In the genomic region with DNA sequence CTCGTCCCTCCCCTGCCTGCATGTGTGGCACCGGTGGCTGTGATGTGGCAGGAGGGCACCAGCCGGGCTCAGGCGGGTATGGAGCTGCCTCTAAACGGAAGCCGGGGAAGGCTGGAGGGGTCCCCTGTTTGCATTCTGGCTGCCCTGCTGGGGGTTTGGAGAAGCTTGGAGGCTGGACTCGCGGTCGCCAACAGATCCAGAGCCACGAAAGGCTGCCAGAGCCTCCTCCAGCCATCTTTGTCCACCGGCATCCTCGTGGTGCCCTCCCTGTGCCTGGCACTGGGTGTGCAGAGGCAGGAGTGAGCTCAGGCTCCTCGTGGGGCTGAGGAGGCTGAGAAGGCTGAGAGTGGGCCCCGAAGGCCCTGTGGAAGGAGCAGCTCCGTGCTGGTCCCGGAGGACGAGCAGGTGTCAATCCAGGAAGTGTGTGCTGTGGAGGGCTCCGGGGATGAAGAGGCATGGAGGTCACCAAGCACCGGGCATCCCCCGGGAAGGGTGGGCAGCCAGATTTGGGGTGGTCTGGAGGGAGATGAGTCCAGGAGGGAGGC, we compare ENCODE assay signal across 15 cellular contexts. TPM values are rescaled to one million over a fixed set of nuclear protein-coding genes. Genes with fewer than 3 reads are reported as not detected.
DNase-seq lines count a peak whose midpoint lies in the region; ATAC-seq, FAIRE-seq and TF ChIP-seq lines count a peak whose summit lies in the region.
"Had no signal": no experiment of that assay in that cellular context is flagged by ENCODE, and none has a peak within 500 bp of the region (broad histone marks: within the 10 kb centered on the region; RNA-seq: fewer than 3 reads in every experiment).

No MANE protein-coding gene starts in this region.

- H3K27me3 ChIP-seq in K562 (ENCODE audit: control insufficient read depth in 2 of 2, insufficient read depth in 2 of 2, low read length in 2 of 2) (no peaks in the 10 kb centered on the region), left lung (peaks cover 0 to 53% of the 10 kb centered on the region in 2 donors)

- intact Hi-C loops in K562 (cut with micrococcal nuclease) (no loop called here), left lung (cut with DNase I) (no loop called here)

- FAIRE-seq in K562 (lab: Jason Lieb, UNC): no peak
- FAIRE-seq: GM12891 had no signal

- CTCF ChIA-PET in K562 (lab: Yijun Ruan, JAX; ENCODE audit: low intra/inter-chr PET ratio): no interaction called here

- H3K9me3 ChIP-seq in K562 (replicated peaks; ENCODE audit: control insufficient read depth, insufficient read depth, low read depth, low read length) (no peaks in the 10 kb centered on the region), left lung (no peaks in the 10 kb centered on the region)

- no TSS peak for BruUV-seq in K562 (replicated peaks; lab: Mats Ljungman, UMichigan)

- TF ChIP-seq CTCF in GM13977 (IDR thresholded peaks at IDR 0.05; ENCODE audit: extremely low read depth, insufficient read depth, missing control alignments) (no peak), K562 (IDR thresholded peaks at IDR 0.05 in 2 of 3, conservative IDR thresholded peaks at IDR 0.05 in 1 of 3; ENCODE audit: insufficient read depth in 2 of 3, low read depth in 1 of 3, low read length in 3 of 3) (no peak), left lung (IDR thresholded peaks at IDR 0.05) (no peak)

- DNase-seq in GM13977 (ENCODE audit: low spot score) (peak; percentile 37), K562 (ENCODE audit: extremely low read depth in 1 of 4, low spot score in 3 of 4) (no peak), left lung (peak in 1 of 2 donors; percentile 69), NCI-H345 treated with DMSO at 0.1 percent for 48 hours (lab: John Stamatoyannopoulos, UW; ENCODE audit: unreplicated experiment) (no peak), kidney tubule cell (ENCODE audit: low spot score) (no peak), iPS-NIHi7 (ENCODE audit: extremely low spot score) (no peak)
- DNase-seq: activated CD4-positive, alpha-beta memory T cell treated with anti-CD3 and anti-CD28 coated beads, Interleukin-2, amount 10 ng/mL, durations not matched to agents 7 days and 5 days; effector memory CD4-positive, alpha-beta T cell; NCI-H1048; stimulated activated CD4-positive, alpha-beta T cell treated with anti-CD3 and anti-CD28 coated beads, Interleukin-4, amount 100 ng/mL, for 1 hour had no signal

- H3K9me1 ChIP-seq in K562 (ENCODE audit: control insufficient read depth, insufficient read depth, low read length): no peaks in the 10 kb centered on the region

- 0 out of 2 replicates have a peak overlapping the region, but pooled peaks have one; percentile 87 for H2AFZ ChIP-seq in K562 (ENCODE audit: low read depth, low read length)

- 75% methylated on average over 8 of the region's 20 CpGs for WGBS in K562 (ENCODE audit: insufficient coverage, low coverage, missing lambda C conversion rate)

- TF ChIP-seq EP300 in K562 (IDR thresholded peaks at IDR 0.05; ENCODE audit: low read length): no peak

- in situ Hi-C loops in GM13977 (cut with MboI; ENCODE audit: low pct_unique_long_range_greater_than_20kb, low sequenced_read_pairs, unreplicated experiment): no loop called here
- in situ Hi-C loops in K562 (cut with MboI): no loop called here

- peaks cover 5% of the 10 kb centered on the region for H3K79me2 ChIP-seq in K562 (ENCODE audit: control insufficient read depth, insufficient read depth, low read length)

- H4K20me1 ChIP-seq in K562 (replicated peaks; ENCODE audit: control insufficient read depth, insufficient read depth, low read length): no peaks in the 10 kb centered on the region

- H3K36me3 ChIP-seq in K562 (ENCODE audit: control insufficient read depth, insufficient read depth, low read length) (no peaks in the 10 kb centered on the region), left lung (no peaks in the 10 kb centered on the region)

- ATAC-seq in K562: no peak
- ATAC-seq in left lung: no peak
- ATAC-seq in HG03378 (IDR thresholded peaks at IDR 0.05; ENCODE audit: unreplicated experiment): no peak

- H3K4me3 ChIP-seq in K562: peak overlapping the region; percentile 62
- H3K4me3 ChIP-seq in left lung: peak overlapping the region; percentile 50 to 67
- H3K4me3 ChIP-seq in skin epidermis: peak overlapping the region; percentile 27 to 51 (median 45)

- H3K9ac ChIP-seq in K562 (ENCODE audit: insufficient read depth in 1 of 2, low read depth in 2 of 2, low read length in 2 of 2): peak overlapping the region; percentile 94 to 99; a peak in 3 of 4 replicates

- TF ChIP-seq POLR2A in K562 (conservative IDR thresholded peaks at IDR 0.05): no peak

- H3K27ac ChIP-seq in K562 (ENCODE audit: extremely low read depth, low read depth, low read length) (no peak overlapping the region), left lung (no peak overlapping the region), skin epidermis (peak overlapping the region in 7 of 21 experiments; percentile 22 to 92 (median 74))

- peak overlapping the region; percentile 85 for H3K4me2 ChIP-seq in K562 (ENCODE audit: insufficient read depth, low read length)

- H3K4me1 ChIP-seq in K562 (replicated peaks in 1 of 2; ENCODE audit: control insufficient read depth in 2 of 2, insufficient read depth in 2 of 2, low read length in 2 of 2): peaks cover 11 to 33% of the 10 kb centered on the region in 2 experiments; a peak in 4 of 5 replicates
- peaks cover 7 to 21% of the 10 kb centered on the region in 2 donors for H3K4me1 ChIP-seq in left lung

- TF ChIP-seq RAD21 in K562 (CRISPR knock-in tag; conservative IDR thresholded peaks at IDR 0.05 in 1 of 2, IDR thresholded peaks at IDR 0.05 in 1 of 2): no peak

- POLR2A ChIA-PET in K562 (lab: Yijun Ruan, JAX): interaction anchor here (1.3 to 1.5 kb wide), 4 partner anchors 9 to 24 kb away, joined by 3 to 6 read pairs (median 4); no protein-coding TSS in a partner anchor

TF ChIP-seq in K562, 482 proteins besides CTCF, POLR2A, EP300 and RAD21 (continues in another document):
- TF ChIP-seq MTA3 (IDR thresholded peaks at IDR 0.05; ENCODE audit: borderline replicate concordance): no peak

RNA-seq across cellular contexts. Expression of a gene that starts 0.9 kb away (rescaled TPM):
- 28.0 and 28.7 TPM in 2 replicates for total RNA-seq in K562 (2011; cell fraction: chromatin; rRNA removed; ENCODE audit: low replicate concordance)
- 33.2 and 33.5 TPM in 2 replicates for total RNA-seq in K562 (2011; cell fraction: nucleolus; rRNA removed)
- 37.2 and 51.0 TPM in 2 replicates for total RNA-seq in K562 (2011; cell fraction: nucleoplasm; rRNA removed)
- total RNA-seq in K562 (2014; rRNA removed) (8.8 and 10.9 TPM in 2 replicates), K562 (2014; rRNA removed; fragmentation: Illumina TruSeq; extraction: Trizol) (9.6 and 10.8 TPM in 2 replicates), K562 (2015; rRNA removed; fragmentation: Illumina TruSeq; extraction: Trizol) (7.1 and 7.4 TPM in 2 replicates), K562 (2021) (10.6 and 12.2 TPM in 2 replicates), left lung (10 to 100 TPM; 25.9 to 53.8 TPM)
- polyA plus RNA-seq in K562 (2011; rRNA removed) (44.8 and 49.1 TPM in 2 replicates), K562 (2014; fragmentation: Illumina TruSeq; extraction: Trizol) (18.7 and 23.6 TPM in 2 replicates), K562 (2014; fragmentation: Nextera tagmentation; extraction: Ambion mirVana) (1 to 10 TPM; 7.6 to 8.5 TPM), K562 (2014; rRNA removed) (13.7 and 19.7 TPM in 2 replicates)
- polyA plus RNA-seq in K562 (2011; cell fraction: cytosol; rRNA removed): 32.6 and 47.4 TPM in 2 replicates
- 8.3 and 16.8 TPM in 2 replicates for polyA plus RNA-seq in K562 (2011; cell fraction: nucleus; rRNA removed)
- polyA plus RNA-seq in K562 (2012): 11.4 and 20.4 TPM in 2 replicates
- polyA minus RNA-seq in K562 (2011; rRNA and poly(A)+ RNA removed): 21.7 and 25.7 TPM in 2 replicates
- 8.5 and 11.5 TPM in 2 replicates for polyA minus RNA-seq in K562 (2011; cell fraction: cytosol; rRNA and poly(A)+ RNA removed)
- polyA minus RNA-seq in K562 (2011; cell fraction: nucleus; rRNA and poly(A)+ RNA removed): 4.0 and 8.4 TPM in 2 replicates
- polyA plus RNA-seq: neural cell had no signal

RNA-seq across cellular contexts. Expression of a gene that starts 13.8 kb away (rescaled TPM):
- total RNA-seq in K562 (2011; cell fraction: chromatin; rRNA removed; ENCODE audit: low replicate concordance): 0.23 TPM in 1 of 2 replicates, not detected in the other
- 0.26 and 0.33 TPM in 2 replicates for total RNA-seq in K562 (2011; cell fraction: nucleolus; rRNA removed)
- total RNA-seq in K562 (2011; cell fraction: nucleoplasm; rRNA removed): not detected in 2 replicates
- total RNA-seq in K562 (2014; rRNA removed): 0.09 and 0.41 TPM in 2 replicates
- not detected in 2 replicates for total RNA-seq in K562 (2014; rRNA removed; fragmentation: Illumina TruSeq; extraction: Trizol)
- not detected in 2 replicates for total RNA-seq in K562 (2015; rRNA removed; fragmentation: Illumina TruSeq; extraction: Trizol)
- 0.13 and 0.55 TPM in 2 replicates for total RNA-seq in K562 (2021)
- 0.07 and 0.18 TPM in 2 replicates for polyA plus RNA-seq in K562 (2011; rRNA removed)
- polyA plus RNA-seq in K562 (2011; cell fraction: cytosol; rRNA removed): 0.13 and 0.24 TPM in 2 replicates
- 0.10 TPM in 2 replicates for polyA plus RNA-seq in K562 (2011; cell fraction: nucleus; rRNA removed)
- polyA plus RNA-seq in K562 (2012): 0.07 and 0.15 TPM in 2 replicates
- 0.07 and 0.28 TPM in 2 replicates for polyA plus RNA-seq in K562 (2014; fragmentation: Illumina TruSeq; extraction: Trizol)
- polyA plus RNA-seq in K562 (2014; fragmentation: Nextera tagmentation; extraction: Ambion mirVana): not detected
- polyA plus RNA-seq in K562 (2014; rRNA removed): 0.20 and 0.27 TPM in 2 replicates
- polyA minus RNA-seq in K562 (2011; rRNA and poly(A)+ RNA removed): 0.09 TPM in 1 of 2 replicates, not detected in the other
- polyA minus RNA-seq in K562 (2011; cell fraction: cytosol; rRNA and poly(A)+ RNA removed): 0.38 TPM in 1 of 2 replicates, not detected in the other
- 0.22 TPM in 1 of 2 replicates, not detected in the other for polyA minus RNA-seq in K562 (2011; cell fraction: nucleus; rRNA and poly(A)+ RNA removed)
- not detected for total RNA-seq in left lung
- total RNA-seq: activated CD4-positive, alpha-beta memory T cell treated with anti-CD3 and anti-CD28 coated beads, Interleukin-2, amount 10 ng/mL, durations not matched to agents 7 days and 5 days; T-helper 1 cell treated with Interleukin-12 subunit alpha and Interleukin-12 subunit beta and Interleukin-4 antibody, amounts not matched to agents 30 ng/mL and 1 ng/mL, for 36 hours had no signal

RNA-seq across cellular contexts. Expression of a gene that starts 37.3 kb away (rescaled TPM):
- total RNA-seq in K562 (2011; cell fraction: chromatin; rRNA removed; ENCODE audit: low replicate concordance): 606 and 912 TPM in 2 replicates
- 357 and 403 TPM in 2 replicates for total RNA-seq in K562 (2011; cell fraction: nucleolus; rRNA removed)
- total RNA-seq in K562 (2011; cell fraction: nucleoplasm; rRNA removed): 494 and 663 TPM in 2 replicates
- total RNA-seq in K562 (2014; rRNA removed) (330 and 355 TPM in 2 replicates), K562 (2014; rRNA removed; fragmentation: Illumina TruSeq; extraction: Trizol) (165 and 171 TPM in 2 replicates), K562 (2015; rRNA removed; fragmentation: Illumina TruSeq; extraction: Trizol) (182 and 189 TPM in 2 replicates), K562 (2021) (216 and 224 TPM in 2 replicates), left lung (100 to 1,000 TPM; 384 to 410 TPM)
- polyA plus RNA-seq in K562 (2011; rRNA removed) (421 and 553 TPM in 2 replicates), K562 (2014; fragmentation: Illumina TruSeq; extraction: Trizol) (160 and 185 TPM in 2 replicates), K562 (2014; fragmentation: Nextera tagmentation; extraction: Ambion mirVana) (10 to 100 TPM; 17.6 to 66.9 TPM), K562 (2014; rRNA removed) (252 and 270 TPM in 2 replicates)
- 303 and 320 TPM in 2 replicates for polyA plus RNA-seq in K562 (2011; cell fraction: cytosol; rRNA removed)
- 1,663 and 2,084 TPM in 2 replicates for polyA plus RNA-seq in K562 (2011; cell fraction: nucleus; rRNA removed)
- polyA plus RNA-seq in K562 (2012): 105 and 137 TPM in 2 replicates
- 387 and 408 TPM in 2 replicates for polyA minus RNA-seq in K562 (2011; rRNA and poly(A)+ RNA removed)
- 127 and 132 TPM in 2 replicates for polyA minus RNA-seq in K562 (2011; cell fraction: cytosol; rRNA and poly(A)+ RNA removed)
- 457 and 507 TPM in 2 replicates for polyA minus RNA-seq in K562 (2011; cell fraction: nucleus; rRNA and poly(A)+ RNA removed)
